Comparison of ENCODE assay signal across 15 cellular contexts in genomic region chr2:240251848-240252190, GRCh38.
DNase-seq lines count a peak whose midpoint lies in the region; ATAC-seq, FAIRE-seq and TF ChIP-seq lines count a peak whose summit lies in the region.
"Had no signal": no experiment of that assay in that cellular context is flagged by ENCODE, and none has a peak within 500 bp of the region (broad histone marks: within the 10 kb centered on the region; RNA-seq: fewer than 3 reads in every experiment).

No MANE protein-coding gene starts in this region.

- H2BK5ac ChIP-seq in neuronal stem cell (ENCODE audit: low read length) = no peak overlapping the region
- H2BK5ac ChIP-seq in H9 (ENCODE audit: insufficient read length, low read length) = no peak overlapping the region

- H3K9me3 ChIP-seq in SJSA1 (replicated peaks) = no peaks in the 10 kb centered on the region
- H3K9me3 ChIP-seq in esophagus squamous epithelium = no peaks in the 10 kb centered on the region
- H3K9me3 ChIP-seq in neuronal stem cell (replicated peaks in 1 of 2; ENCODE audit: control insufficient read depth in 2 of 2, insufficient read depth in 1 of 2, low read depth in 1 of 2, low read length in 2 of 2) = no peaks in the 10 kb centered on the region
- no peaks in the 10 kb centered on the region for H3K9me3 ChIP-seq in thoracic aorta
- no peaks in the 10 kb centered on the region for H3K9me3 ChIP-seq in H9 (ENCODE audit: control insufficient read depth, low read depth, low read length)
- H3K9me3 ChIP-seq: HAP-1 had no signal

- H3K36me3 ChIP-seq in SJSA1 (no peaks in the 10 kb centered on the region), esophagus squamous epithelium (no peaks in the 10 kb centered on the region), neuronal stem cell (replicated peaks in 1 of 2; ENCODE audit: control insufficient read depth in 2 of 2, insufficient read depth in 2 of 2, low read length in 2 of 2) (no peaks in the 10 kb centered on the region), thoracic aorta (no peaks in the 10 kb centered on the region)
- H3K36me3 ChIP-seq: HAP-1 had no signal

- 47 to 59% methylated on average over 3 of the region's 6 CpGs for WGBS in esophagus squamous epithelium, 2 donors
- no CpG with 5 or more reads among the region's 6 CpGs for WGBS in neuronal stem cell (ENCODE audit: extremely low coverage in 2 of 2, insufficient read length in 2 of 2, insufficient replicate concordance in 1 of 2), 2 donors
- no CpG with 5 or more reads among the region's 6 CpGs for WGBS in H9 (ENCODE audit: extremely low coverage, insufficient read length, low lambda C conversion rate)
- 49 to 56% methylated on average over 5 to 6 of the region's 6 CpGs for WGBS in lower leg skin, 2 donors

- H4K8ac ChIP-seq in neuronal stem cell (ENCODE audit: low read depth, low read length) = no peak overlapping the region
- H4K8ac ChIP-seq in H9 (replicated peaks; ENCODE audit: insufficient read length, low read depth, low read length) = no peak overlapping the region

- H3K4ac ChIP-seq in neuronal stem cell (ENCODE audit: low read length) = no peak overlapping the region
- no peak overlapping the region for H3K4ac ChIP-seq in H9 (ENCODE audit: low read depth, low read length)

- H2BK120ac ChIP-seq in neuronal stem cell (ENCODE audit: low read depth, low read length) (no peak overlapping the region), H9 (ENCODE audit: low read depth, low read length, poor library complexity, severe bottlenecking) (no peak overlapping the region)

- no peak for FAIRE-seq in D721Med (lab: Jason Lieb, UNC)
- FAIRE-seq: endometrium, GM18507 had no signal

- H3T11ph ChIP-seq in H9 (ENCODE audit: low read length) = no peak overlapping the region

- H3K23ac ChIP-seq in neuronal stem cell (ENCODE audit: low read depth, low read length, poor library complexity) = no peak overlapping the region
- no peak overlapping the region for H3K23ac ChIP-seq in H9 (ENCODE audit: insufficient read length, low read depth, low read length)

- H3K27ac ChIP-seq in SJSA1 (peak overlapping the region; percentile 90), esophagus squamous epithelium (peak overlapping the region; percentile 42 to 88 (median 74)), neuronal stem cell (replicated peaks; ENCODE audit: low read length) (peak overlapping the region; percentile 20), thoracic aorta (peak overlapping the region; percentile 90 to 94), H9 (ENCODE audit: insufficient read length, low read depth, low read length) (no peak overlapping the region)

- H2AFZ ChIP-seq in neuronal stem cell (ENCODE audit: low read length) = peak overlapping the region; percentile 92
- H2AFZ ChIP-seq in H9 (ENCODE audit: low read length) = no peak overlapping the region

- peak overlapping the region; percentile 76 for H2BK15ac ChIP-seq in neuronal stem cell (ENCODE audit: low read length)
- no peak overlapping the region for H2BK15ac ChIP-seq in H9 (ENCODE audit: low read depth, low read length)

- H3K79me1 ChIP-seq in neuronal stem cell (ENCODE audit: low read depth, low read length) (no peaks in the 10 kb centered on the region), H9 (ENCODE audit: insufficient read depth, low read depth, low read length, poor library complexity, severe bottlenecking) (no peaks in the 10 kb centered on the region)

- TF ChIP-seq CTCF in esophagus squamous epithelium (IDR thresholded peaks at IDR 0.05) (no peak), thoracic aorta (IDR thresholded peaks at IDR 0.05) (no peak), H9 (conservative IDR thresholded peaks at IDR 0.05) (no peak), lower leg skin (IDR thresholded peaks at IDR 0.05) (no peak), D721Med (IDR thresholded peaks at IDR 0.05; ENCODE audit: insufficient read depth, missing control alignments) (no peak)

- no peak overlapping the region for H2BK12ac ChIP-seq in neuronal stem cell (ENCODE audit: low read length)
- no peak overlapping the region for H2BK12ac ChIP-seq in H9 (ENCODE audit: insufficient read length, low read depth, low read length)

- peak overlapping the region; percentile 26 for H3K14ac ChIP-seq in neuronal stem cell (ENCODE audit: low read length)
- no peak overlapping the region for H3K14ac ChIP-seq in H9 (ENCODE audit: insufficient read depth, low read length)

- H3K4me1 Mint-ChIP-seq in H9 = peaks cover 13 to 18% of the 10 kb centered on the region in 2 experiments
- H3K4me1 Mint-ChIP-seq: stimulated activated naive B cell treated with anti-CD40 and anti-IgM and Interleukin-4, amounts not matched to agents 10 μg/mL and 1 μg/mL and 100 μg/mL, for 72 hours had no signal

- no peak overlapping the region for H3K9ac ChIP-seq in neuronal stem cell (ENCODE audit: low read depth, low read length, poor library complexity)
- H3K9ac ChIP-seq in H9 (ENCODE audit: extremely low read depth, insufficient read length, low read length) = no peak overlapping the region

- no peak overlapping the region for H3K4me3 Mint-ChIP-seq in H9
- H3K4me3 Mint-ChIP-seq: activated T-cell treated with anti-CD3 and anti-CD28 coated beads, Interleukin-2, amount 50 U/mL, for 4 hours; stimulated activated naive B cell treated with anti-CD40 and anti-IgM and Interleukin-4, amounts not matched to agents 10 μg/mL and 1 μg/mL and 100 μg/mL, for 72 hours had no signal

- H3K9me3 Mint-ChIP-seq in H9 = peaks cover 3 to 6% of the 10 kb centered on the region in 2 experiments
- H3K9me3 Mint-ChIP-seq: activated T-cell treated with anti-CD3 and anti-CD28 coated beads, Interleukin-2, amount 50 U/mL, for 4 hours had no signal

- no peak overlapping the region; the same call in 1 of the 2 replicates for H3K4me3 ChIP-seq in SJSA1
- H3K4me3 ChIP-seq in esophagus squamous epithelium = no peak overlapping the region
- peak overlapping the region in 1 of 2 donors; percentile 35 for H3K4me3 ChIP-seq in neuronal stem cell (ENCODE audit: low read length in 2 of 2)
- no peak overlapping the region for H3K4me3 ChIP-seq in thoracic aorta
- no peak overlapping the region for H3K4me3 ChIP-seq in lower leg skin (ENCODE audit: low read depth, poor library complexity, severe bottlenecking)
- H3K4me3 ChIP-seq: HAP-1 had no signal

- no peaks in the 10 kb centered on the region for H4K20me1 ChIP-seq in H9 (ENCODE audit: control insufficient read depth, insufficient read depth, insufficient read length)

- no peak overlapping the region for H2BK20ac ChIP-seq in H9 (ENCODE audit: low read depth, low read length, poor library complexity, severe bottlenecking)

- TF ChIP-seq POLR2A in esophagus squamous epithelium (IDR thresholded peaks at IDR 0.05) = no peak
- TF ChIP-seq POLR2A in lower leg skin (IDR thresholded peaks at IDR 0.05) = no peak

- no peak overlapping the region; a peak in 1 of 7 replicates for H3K27ac Mint-ChIP-seq in H9
- H3K27ac Mint-ChIP-seq: stimulated activated naive B cell treated with anti-CD40 and anti-IgM and Interleukin-4, amounts not matched to agents 10 μg/mL and 1 μg/mL and 100 μg/mL, for 72 hours had no signal

- intact Hi-C loops in esophagus squamous epithelium (cut with DNase I) = no loop called here
- intact Hi-C loops in lower leg skin (cut with DNase I; ENCODE audit: low total_unique reads) = no loop called here

- peaks cover 25% of the 10 kb centered on the region for H3K27me3 Mint-ChIP-seq in H9 (ENCODE audit: low read depth)

- H3K18ac ChIP-seq in neuronal stem cell (ENCODE audit: low read length) (peak overlapping the region; percentile 97), H9 (ENCODE audit: insufficient read length, low read depth, low read length) (no peak overlapping the region)

- H3K56ac ChIP-seq in H9 (ENCODE audit: insufficient read length, low read depth, low read length) = no peak overlapping the region

- H3K4me1 ChIP-seq in SJSA1 (replicated peaks) (peaks cover 14% of the 10 kb centered on the region), esophagus squamous epithelium (peaks cover 29 to 59% (median 32%) of the 10 kb centered on the region in 3 donors), neuronal stem cell (ENCODE audit: control insufficient read depth in 2 of 2, insufficient read depth in 1 of 2, low read depth in 1 of 2, low read length in 2 of 2) (peaks cover 28 to 38% of the 10 kb centered on the region in 2 donors), thoracic aorta (ENCODE audit: control insufficient read depth in 1 of 2, low read depth in 2 of 2) (peaks cover 19 to 34% of the 10 kb centered on the region in 2 donors), H9 (ENCODE audit: insufficient read depth, low read length) (no peaks in the 10 kb centered on the region)
- H3K4me1 ChIP-seq: HAP-1 had no signal

- peaks cover 0 to 6% (median 3%) of the 10 kb centered on the region in 3 experiments; a peak in 3 of 7 replicates for H3K36me3 Mint-ChIP-seq in H9 (ENCODE audit: insufficient read depth in 1 of 3, low read depth in 3 of 3)
- H3K36me3 Mint-ChIP-seq: stimulated activated naive B cell treated with anti-CD40 and anti-IgM and Interleukin-4, amounts not matched to agents 10 μg/mL and 1 μg/mL and 100 μg/mL, for 72 hours had no signal

- H4K91ac ChIP-seq in neuronal stem cell (ENCODE audit: low read depth, low read length, poor library complexity) (no peak overlapping the region), H9 (ENCODE audit: insufficient read length, low read depth, low read length) (no peak overlapping the region)

- ATAC-seq in thoracic aorta (ENCODE audit: insufficient number of reproducible peaks, low FRiP score, low read depth) = peak; percentile 21

- no peaks in the 10 kb centered on the region for H3K23me2 ChIP-seq in H9 (ENCODE audit: insufficient read length, low read depth, low read length, poor library complexity, severe bottlenecking)

- H2AK5ac ChIP-seq in neuronal stem cell (ENCODE audit: low read depth, low read length) (peak overlapping the region; percentile 99), H9 (ENCODE audit: insufficient read length, low read length) (no peak overlapping the region)

- H3K27me3 ChIP-seq in SJSA1 (replicated peaks) (no peaks in the 10 kb centered on the region), esophagus squamous epithelium (no peaks in the 10 kb centered on the region), neuronal stem cell (ENCODE audit: control insufficient read depth in 3 of 3, insufficient read depth in 3 of 3, low read depth in 1 of 3, low read length in 3 of 3) (no peaks in the 10 kb centered on the region), thoracic aorta (replicated peaks; ENCODE audit: insufficient read depth) (no peaks in the 10 kb centered on the region), H9 (ENCODE audit: insufficient read depth, low read length) (no peaks in the 10 kb centered on the region)

- H3K4me2 ChIP-seq in neuronal stem cell (ENCODE audit: insufficient read depth, low read length, poor library complexity, severe bottlenecking) = no peak overlapping the region
- no peak overlapping the region for H3K4me2 ChIP-seq in H9 (ENCODE audit: insufficient read depth, insufficient read length, low read length)

- no peak overlapping the region for H4K5ac ChIP-seq in H9 (ENCODE audit: insufficient read length, low read depth, low read length)

- DNase-seq in SJSA1 (ENCODE audit: low read depth in 1 of 2, low spot score in 2 of 2) = no peak
- no peak for DNase-seq in esophagus squamous epithelium (lab: John Stamatoyannopoulos, UW)
- DNase-seq in neuronal stem cell (ENCODE audit: low spot score) = no peak
- DNase-seq in thoracic aorta (ENCODE audit: low spot score) = no peak
- no peak for DNase-seq in H9
- DNase-seq in HT-29 (ENCODE audit: low spot score) = no peak
- DNase-seq in lower leg skin (ENCODE audit: low spot score in 2 of 2) = no peak
- no peak for DNase-seq in D721Med (ENCODE audit: insufficient read length, low spot score)
- DNase-seq: activated T-cell treated with anti-CD3 and anti-CD28 coated beads, Interleukin-2, amount 50 U/mL, for 4 hours; NCI-H2171 treated with DMSO at 0.1 percent for 48 hours; stimulated activated CD4-positive, alpha-beta T cell treated with anti-CD3 and anti-CD28 coated beads, Interleukin-4, amount 100 ng/mL, for 4 hours; stimulated activated naive B cell treated with anti-CD40 and anti-IgM and Interleukin-4, amounts not matched to agents 10 μg/mL and 1 μg/mL and 100 μg/mL, for 72 hours had no signal

- H3K79me2 ChIP-seq in H9 (ENCODE audit: insufficient read depth, low read length) = no peaks in the 10 kb centered on the region
